ENCODE assay signal across 9 cellular contexts in genomic region chr2:174787485-174788205, GRCh38. TPM values are rescaled to one million over a fixed set of nuclear protein-coding genes. Genes with fewer than 3 reads are reported as not detected.
DNase-seq lines count a peak whose midpoint lies in the region; ATAC-seq, FAIRE-seq and TF ChIP-seq lines count a peak whose summit lies in the region.
"Had no signal": no experiment of that assay in that cellular context is flagged by ENCODE, and none has a peak within 500 bp of the region (broad histone marks: within the 10 kb centered on the region; RNA-seq: fewer than 3 reads in every experiment).

No MANE protein-coding gene starts in this region.

- POLR2A ChIA-PET in AG04450 (lab: Yijun Ruan, JAX) = interaction anchor here (0.5 to 2.4 kb wide), 5 partner anchors 16 to 163 kb away, joined by 3 to 12 read pairs (median 4); no protein-coding TSS in a partner anchor

- FAIRE-seq in GM12892 (lab: Jason Lieb, UNC) = no peak

- no peak overlapping the region for H3K4me3 ChIP-seq in AG04450 (ENCODE audit: low read depth, low read length)
- H3K4me3 ChIP-seq in HFF-Myc (replicated peaks; ENCODE audit: low read depth, low read length) = no peak overlapping the region
- no peak overlapping the region for H3K4me3 ChIP-seq in kidney epithelial cell (ENCODE audit: low read depth, low read length)
- H3K4me3 ChIP-seq: Peyer's patch had no signal

- DNase-seq in AG04450 (ENCODE audit: low read depth, low spot score) (peak; percentile 99), HFF-Myc (ENCODE audit: extremely low read depth, low read depth) (peak; percentile 100), amniotic stem cell (lab: John Stamatoyannopoulos, UW) (peak; percentile 97), kidney epithelial cell (ENCODE audit: low read depth) (peak; percentile 74), nucleus accumbens (lab: John Stamatoyannopoulos, UW) (no peak), GM12892 (ENCODE audit: insufficient read length) (no peak), COLO829 (ENCODE audit: low spot score) (no peak)
- DNase-seq: Peyer's patch had no signal

- no peak for TF ChIP-seq POLR2A in GM12892 (IDR thresholded peaks at IDR 0.05; ENCODE audit: low read depth, low read length)

- TF ChIP-seq CTCF in AG04450 (IDR thresholded peaks at IDR 0.05; ENCODE audit: low read depth, low read length) = no peak
- no peak for TF ChIP-seq CTCF in HFF-Myc (IDR thresholded peaks at IDR 0.05; ENCODE audit: low read depth, low read length, missing control alignments)
- TF ChIP-seq CTCF in kidney epithelial cell (IDR thresholded peaks at IDR 0.05; ENCODE audit: insufficient read depth, low read length, poor library complexity, severe bottlenecking) = no peak

- H3K27me3 ChIP-seq in AG04450 (ENCODE audit: control insufficient read depth, insufficient read depth, low read length) (no peaks in the 10 kb centered on the region), kidney epithelial cell (ENCODE audit: control insufficient read depth, insufficient read depth, low read length) (no peaks in the 10 kb centered on the region)
- H3K27me3 ChIP-seq: Peyer's patch had no signal

- no peak for ATAC-seq in GM19467 (IDR thresholded peaks at IDR 0.05; ENCODE audit: unreplicated experiment)

- CTCF ChIA-PET in AG04450 (lab: Charles Lee) = interaction anchor here (0.6 to 2.6 kb wide), 3 partner anchors 16 to 211 kb away, joined by 5 to 19 read pairs (median 7); no protein-coding TSS in a partner anchor

- H3K9me3 ChIP-seq in AG04450 (ENCODE audit: control insufficient read depth, insufficient read depth, low read length) = peaks cover 3% of the 10 kb centered on the region; the same call in 1 of the 2 replicates
- H3K9me3 ChIP-seq: Peyer's patch had no signal

- no peaks in the 10 kb centered on the region for H3K36me3 ChIP-seq in kidney epithelial cell (ENCODE audit: control insufficient read depth, insufficient read depth, low read length)
- H3K36me3 ChIP-seq: Peyer's patch had no signal

- H3K27ac ChIP-seq in AG04450 (ENCODE audit: low read depth, low read length) = peak overlapping the region; percentile 99
- H3K27ac ChIP-seq: Peyer's patch had no signal

RNA-seq across cellular contexts. Expression of gene CHRNA1, which starts 23.4 kb away (rescaled TPM):
- 2.6 and 2.7 TPM in 2 replicates for polyA plus RNA-seq in AG04450 (2011; rRNA removed)
- polyA minus RNA-seq in AG04450 (2011; rRNA and poly(A)+ RNA removed) = 2.5 and 2.7 TPM in 2 replicates
- 0.34 TPM in 1 of 2 replicates, not detected in the other for total RNA-seq in kidney epithelial cell
- polyA plus RNA-seq in GM12892 (2012; ENCODE audit: missing spikeins) = not detected
- total RNA-seq: Peyer's patch had no signal

Comparison
In these comparisons a context has a peak if more than half of its experiments do, and no peak if none do; other contexts are left out.
1. DNase-seq: peak in AG04450 (single experiment), HFF-Myc (single experiment), amniotic stem cell (single experiment) and kidney epithelial cell (single experiment); none in nucleus accumbens (0 of 56), GM12892 (single experiment) and COLO829 (single experiment).